ENCODE assay signal across 8 cellular contexts in genomic region chr1:149848811-149849210, GRCh38. TPM values are rescaled to one million over a fixed set of nuclear protein-coding genes. Genes with fewer than 3 reads are reported as not detected.
DNase-seq lines count a peak whose midpoint lies in the region; ATAC-seq lines count a peak whose summit lies in the region.

No MANE protein-coding gene starts in this region.

- H3K4me3 Mint-ChIP-seq in activated CD8-positive, alpha-beta memory T cell treated with anti-CD3 and anti-CD28 coated beads, Interleukin-2, amount 10 ng/mL, durations not matched to agents 7 days and 5 days, result peak overlapping the region; percentile 92
- H3K4me3 Mint-ChIP-seq in stimulated activated naive B cell treated with anti-CD40 and anti-IgM and Interleukin-4, amounts not matched to agents 10 μg/mL and 1 μg/mL and 100 μg/mL, for 72 hours, result peak overlapping the region; percentile 84 to 88

- peak; percentile 16 for DNase-seq in activated CD8-positive, alpha-beta memory T cell treated with anti-CD3 and anti-CD28 coated beads, Interleukin-2, amount 10 ng/mL, durations not matched to agents 7 days and 5 days
- no peak for DNase-seq in activated CD8-positive, alpha-beta memory T cell treated with anti-CD3 and anti-CD28 coated beads, Interleukin-2, amount 50 U/mL, for 4 hours
- DNase-seq in SK-MEL-5 (ENCODE audit: low read depth, low spot score) (peak; percentile 17), glomerular visceral epithelial cell (ENCODE audit: extremely low spot score) (peak; percentile 0), DMS 273 (lab: John Stamatoyannopoulos, UW; ENCODE audit: unreplicated experiment) (no peak), putamen (ENCODE audit: low spot score) (no peak)
- no peak for DNase-seq in stimulated activated naive B cell treated with anti-CD40 and anti-IgM and Interleukin-4, amounts not matched to agents 10 μg/mL and 1 μg/mL and 100 μg/mL, for 72 hours

- H3K36me3 Mint-ChIP-seq in activated CD8-positive, alpha-beta memory T cell treated with anti-CD3 and anti-CD28 coated beads, Interleukin-2, amount 10 ng/mL, durations not matched to agents 7 days and 5 days, result peaks cover 41% of the 10 kb centered on the region
- peaks cover 17 to 32% of the 10 kb centered on the region in 2 donors for H3K36me3 Mint-ChIP-seq in stimulated activated naive B cell treated with anti-CD40 and anti-IgM and Interleukin-4, amounts not matched to agents 10 μg/mL and 1 μg/mL and 100 μg/mL, for 72 hours

- H3K27ac Mint-ChIP-seq in activated CD8-positive, alpha-beta memory T cell treated with anti-CD3 and anti-CD28 coated beads, Interleukin-2, amount 10 ng/mL, durations not matched to agents 7 days and 5 days, result peak overlapping the region; percentile 95
- H3K27ac Mint-ChIP-seq in stimulated activated naive B cell treated with anti-CD40 and anti-IgM and Interleukin-4, amounts not matched to agents 10 μg/mL and 1 μg/mL and 100 μg/mL, for 72 hours, result peak overlapping the region; percentile 91

- peaks cover 53% of the 10 kb centered on the region for H3K4me1 Mint-ChIP-seq in activated CD8-positive, alpha-beta memory T cell treated with anti-CD3 and anti-CD28 coated beads, Interleukin-2, amount 10 ng/mL, durations not matched to agents 7 days and 5 days
- peaks cover 33 to 49% of the 10 kb centered on the region in 2 donors for H3K4me1 Mint-ChIP-seq in stimulated activated naive B cell treated with anti-CD40 and anti-IgM and Interleukin-4, amounts not matched to agents 10 μg/mL and 1 μg/mL and 100 μg/mL, for 72 hours

- CTCF ChIA-PET in activated CD8-positive, alpha-beta memory T cell treated with anti-CD3 and anti-CD28 coated beads, Interleukin-2, amount 10 ng/mL, durations not matched to agents 7 days and 5 days (lab: Charles Lee), result no interaction called here

- in situ Hi-C loops in SK-MEL-5 (cut with HindIII; ENCODE audit: low pct_unique_long_range_greater_than_20kb, low sequenced_read_pairs), result no loop called here

- H3K27me3 Mint-ChIP-seq in activated CD8-positive, alpha-beta memory T cell treated with anti-CD3 and anti-CD28 coated beads, Interleukin-2, amount 10 ng/mL, durations not matched to agents 7 days and 5 days, result no peaks in the 10 kb centered on the region
- H3K27me3 Mint-ChIP-seq in stimulated activated naive B cell treated with anti-CD40 and anti-IgM and Interleukin-4, amounts not matched to agents 10 μg/mL and 1 μg/mL and 100 μg/mL, for 72 hours, result no peaks in the 10 kb centered on the region

- no peak for ATAC-seq in activated CD8-positive, alpha-beta memory T cell treated with anti-CD3 and anti-CD28 coated beads, Interleukin-2, amount 10 ng/mL, durations not matched to agents 7 days and 5 days
- ATAC-seq in stimulated activated naive B cell treated with anti-CD40 and anti-IgM and Interleukin-4, amounts not matched to agents 10 μg/mL and 1 μg/mL and 100 μg/mL, for 72 hours (replicated peaks), result no peak
- no peak for ATAC-seq in GM19023 (IDR thresholded peaks at IDR 0.05; ENCODE audit: unreplicated experiment)

- H3K9me3 Mint-ChIP-seq in activated CD8-positive, alpha-beta memory T cell treated with anti-CD3 and anti-CD28 coated beads, Interleukin-2, amount 10 ng/mL, durations not matched to agents 7 days and 5 days (ENCODE audit: low read depth), result no peaks in the 10 kb centered on the region
- peaks cover 0 to 5% of the 10 kb centered on the region in 2 donors for H3K9me3 Mint-ChIP-seq in stimulated activated naive B cell treated with anti-CD40 and anti-IgM and Interleukin-4, amounts not matched to agents 10 μg/mL and 1 μg/mL and 100 μg/mL, for 72 hours

RNA-seq across cellular contexts. Expression of gene BOLA1, which starts 50.6 kb away (rescaled TPM):
- total RNA-seq in activated CD8-positive, alpha-beta memory T cell treated with anti-CD3 and anti-CD28 coated beads, Interleukin-2, amount 10 ng/mL, durations not matched to agents 7 days and 5 days, result 10 to 100 TPM; 24.4 to 28.6 TPM
- total RNA-seq in SK-MEL-5 (2014; rRNA removed; shearing (Covaris generic)), result 18.5 and 21.1 TPM in 2 replicates
- polyA plus RNA-seq in SK-MEL-5 (2015; cell fraction: cytosol; rRNA removed), result 15.3 and 25.0 TPM in 2 replicates
- 35.6 and 37.1 TPM in 2 replicates for polyA plus RNA-seq in SK-MEL-5 (2015; cell fraction: nucleus; rRNA removed)

Comparison
In these comparisons a context has a peak if more than half of its experiments do, and no peak if none do; other contexts are left out.
1. DNase-seq: peak in activated CD8-positive, alpha-beta memory T cell treated with anti-CD3 and anti-CD28 coated beads, Interleukin-2, amount 10 ng/mL, durations not matched to agents 7 days and 5 days (single experiment), SK-MEL-5 (single experiment) and glomerular visceral epithelial cell (single experiment); none in activated CD8-positive, alpha-beta memory T cell treated with anti-CD3 and anti-CD28 coated beads, Interleukin-2, amount 50 U/mL, for 4 hours (single experiment), stimulated activated naive B cell treated with anti-CD40 and anti-IgM and Interleukin-4, amounts not matched to agents 10 μg/mL and 1 μg/mL and 100 μg/mL, for 72 hours (single experiment), DMS 273 (single experiment) and putamen (single experiment).